In genomic region chr10:58985216-58985615, GRCh38 we compare ENCODE assay signal across 27 cellular contexts.
"Had no signal": no experiment of that assay in that cellular context is flagged by ENCODE, and none has a peak within 500 bp of the region (broad histone marks: within the 10 kb centered on the region; RNA-seq: fewer than 3 reads in every experiment).

No MANE protein-coding gene starts in this region.

- DNase-seq: effector CD8-positive, alpha-beta T cell; endodermal cell; foreskin keratinocyte; glutamatergic neuron; heart right ventricle; hippocampal formation; left colon; left ventricle myocardium inferior; lower lobe of right lung; natural killer cell; occipital lobe; ovary; posterior cingulate gyrus; psoas muscle; right cardiac atrium; sigmoid colon; stimulated activated CD4-positive, alpha-beta T cell treated with anti-CD3 and anti-CD28 coated beads, Interleukin-2, amount 100 ng/mL, for 24 hours; stimulated activated CD4-positive, alpha-beta T cell treated with anti-CD3 and anti-CD28 coated beads, Interleukin-4, amount 100 ng/mL, for 24 hours; stimulated activated naive CD4-positive, alpha-beta T cell treated with Interleukin-2 at 50 U/mL for 16 hours; stomach; transverse colon; upper lobe of right lung; uterus had no signal

- ATAC-seq: esophagus mucosa; foreskin keratinocyte; gastroesophageal sphincter; heart right ventricle; left colon; lower lobe of right lung; natural killer cell; psoas muscle; right cardiac atrium; stimulated activated effector memory CD8-positive, alpha-beta T cell treated with anti-CD3 and anti-CD28 coated beads, Interleukin-12 subunit alpha, Interleukin-12 subunit beta, amount 100 ng/mL, for 72 hours had no signal

- H3K4me3 ChIP-seq: gastroesophageal sphincter, heart right ventricle, left ventricle myocardium inferior, lower lobe of right lung, ovary, psoas muscle, sigmoid colon, stomach, transverse colon, upper lobe of right lung, uterus had no signal

- H3K27ac ChIP-seq: epithelial cell of prostate, foreskin keratinocyte, gastroesophageal sphincter, heart right ventricle, left ventricle myocardium inferior, lower lobe of right lung, ovary, psoas muscle, sigmoid colon, stomach, transverse colon, upper lobe of right lung, uterus had no signal
